Comparison of ENCODE assay signal across 17 cellular contexts in the genomic region with DNA sequence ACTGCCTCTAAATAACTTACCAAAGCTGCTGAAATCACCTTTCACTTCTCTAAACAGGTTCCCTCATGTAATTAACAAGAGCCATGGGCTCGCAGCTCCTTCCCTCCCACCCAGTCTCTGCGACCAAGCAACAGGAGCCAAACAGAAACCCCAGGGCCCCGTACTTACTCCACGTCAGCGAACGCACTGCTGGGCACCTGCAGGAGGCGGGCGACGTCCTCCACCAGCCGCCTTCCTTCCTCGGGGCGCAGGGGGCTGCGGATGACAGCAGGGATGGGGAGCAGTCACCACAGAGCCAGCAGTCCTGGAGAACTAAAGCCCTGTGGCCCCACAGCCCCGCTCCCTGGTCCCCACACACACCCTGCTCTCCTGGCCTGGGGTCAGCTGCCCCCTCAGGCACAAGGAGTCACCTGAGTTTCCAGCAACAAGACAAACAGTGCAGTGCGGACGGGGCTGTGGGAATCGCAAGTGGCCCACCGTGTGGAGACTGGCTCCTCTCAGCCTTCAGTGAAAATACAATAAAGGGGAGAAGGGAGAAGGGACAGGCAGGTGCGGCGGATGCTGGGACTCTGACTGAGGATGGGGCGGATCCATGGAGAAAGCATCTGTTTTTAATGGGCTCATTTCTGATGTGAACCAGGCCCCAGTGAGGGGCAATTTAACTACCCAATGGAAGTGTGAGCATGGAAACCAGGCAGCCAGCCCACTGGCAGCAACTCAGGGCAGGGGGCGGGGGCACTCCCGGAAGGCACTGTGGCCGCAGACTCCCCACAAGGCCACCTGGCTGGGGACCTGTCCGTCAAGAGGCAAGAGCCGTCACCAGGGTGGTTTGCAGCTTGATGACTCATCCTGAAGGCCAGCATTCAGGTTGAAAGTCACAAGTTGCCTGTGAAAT.
DNase-seq lines count a peak whose midpoint lies in the region; TF ChIP-seq lines count a peak whose summit lies in the region.
"Had no signal": no experiment of that assay in that cellular context is flagged by ENCODE, and none has a peak within 500 bp of the region (broad histone marks: within the 10 kb centered on the region; RNA-seq: fewer than 3 reads in every experiment).

No MANE protein-coding gene starts in this region.

- H3K4me2 ChIP-seq in hepatocyte, result no peak overlapping the region
- no peak overlapping the region for H3K4me2 ChIP-seq in Karpas-422 (ENCODE audit: low read depth, low read length, poor library complexity, severe bottlenecking)

- 82% methylated on average over 25 of the region's 26 CpGs for WGBS in hepatocyte (ENCODE audit: low lambda C conversion rate, missing lambda C conversion rate)

- H3K4me3 ChIP-seq in NB4 (ENCODE audit: low read depth, low read length) (no peak overlapping the region), hepatocyte (no peak overlapping the region), Karpas-422 (ENCODE audit: low read length) (no peak overlapping the region)
- H3K4me3 ChIP-seq: coronary artery, GM23248, upper lobe of right lung had no signal

- H2AFZ ChIP-seq in hepatocyte, result no peak overlapping the region
- H2AFZ ChIP-seq in Karpas-422 (ENCODE audit: low read length), result no peak overlapping the region
- H2AFZ ChIP-seq: GM23248 had no signal

- H3K79me2 ChIP-seq in hepatocyte, result no peaks in the 10 kb centered on the region
- no peaks in the 10 kb centered on the region for H3K79me2 ChIP-seq in Karpas-422 (ENCODE audit: low read length)

- no peaks in the 10 kb centered on the region for H3K36me3 ChIP-seq in hepatocyte (replicated peaks; ENCODE audit: insufficient read depth, low read depth)
- H3K36me3 ChIP-seq in Karpas-422 (ENCODE audit: insufficient read depth, low read length), result no peaks in the 10 kb centered on the region
- H3K36me3 ChIP-seq: upper lobe of right lung had no signal

- H3K27ac ChIP-seq in hepatocyte, result no peak overlapping the region
- H3K27ac ChIP-seq in Karpas-422 (ENCODE audit: low read length), result no peak overlapping the region
- H3K27ac ChIP-seq: coronary artery, GM23248, upper lobe of right lung had no signal

- TF ChIP-seq CTCF in NB4 (IDR thresholded peaks at IDR 0.05; ENCODE audit: low read depth, low read length), result no peak
- no peak for TF ChIP-seq CTCF in hepatocyte (IDR thresholded peaks at IDR 0.05; ENCODE audit: poor library complexity)

- H3K4me1 ChIP-seq in hepatocyte (ENCODE audit: insufficient read depth) (no peaks in the 10 kb centered on the region), Karpas-422 (ENCODE audit: low read length) (no peaks in the 10 kb centered on the region)
- H3K4me1 ChIP-seq: upper lobe of right lung had no signal

- H3K9ac ChIP-seq in Karpas-422 (ENCODE audit: low read length), result no peak overlapping the region
- H3K9ac ChIP-seq: GM23248 had no signal

- no peak for TF ChIP-seq POLR2A in NB4 (IDR thresholded peaks at IDR 0.05; ENCODE audit: extremely low read depth, insufficient read length)

- no peaks in the 10 kb centered on the region for H3K27me3 ChIP-seq in hepatocyte
- no peaks in the 10 kb centered on the region for H3K27me3 ChIP-seq in Karpas-422 (ENCODE audit: low read length)
- H3K27me3 ChIP-seq: upper lobe of right lung had no signal

- DNase-seq in DMS53 (lab: John Stamatoyannopoulos, UW) (peak; percentile 99), NB4 (ENCODE audit: low read depth) (peak; percentile 40), NCI-H526 (lab: John Stamatoyannopoulos, UW) (peak; percentile 55 to 71), hepatocyte (ENCODE audit: low spot score) (peak; percentile 56), HuH-7.5 (ENCODE audit: low spot score) (no peak), nucleus accumbens (lab: John Stamatoyannopoulos, UW) (no peak), iPS-NIHi7 (ENCODE audit: extremely low spot score) (no peak), Karpas-422 (no peak)
- DNase-seq: AML-193, DMS 273 treated with DMSO at 0.1 percent for 48 hours, GM23248, IMR-90, midbrain, NCI-H1092, occipital lobe, upper lobe of right lung had no signal

- H3K9me3 ChIP-seq in hepatocyte (ENCODE audit: low read depth), result no peaks in the 10 kb centered on the region
- 0 out of 2 replicates have a peak, but pooled peaks cover 3% of the 10 kb centered on the region for H3K9me3 ChIP-seq in Karpas-422 (ENCODE audit: low read length)

- H4K20me1 ChIP-seq in hepatocyte (ENCODE audit: insufficient read depth, poor library complexity, severe bottlenecking), result no peaks in the 10 kb centered on the region
- no peaks in the 10 kb centered on the region for H4K20me1 ChIP-seq in Karpas-422 (ENCODE audit: insufficient read depth, low read depth, low read length)

- no peaks in the 10 kb centered on the region for H3K9me2 ChIP-seq in hepatocyte (replicated peaks; ENCODE audit: insufficient read depth)
- no peaks in the 10 kb centered on the region for H3K9me2 ChIP-seq in Karpas-422 (replicated peaks; ENCODE audit: insufficient read depth, low read length)

Comparison
In these comparisons a context has a peak if more than half of its experiments do, and no peak if none do; other contexts are left out.
1. DNase-seq: peak in DMS53 (single experiment), NB4 (single experiment), NCI-H526 (2 of 2) and hepatocyte (single experiment); none in HuH-7.5 (single experiment), nucleus accumbens (0 of 56), iPS-NIHi7 (single experiment) and Karpas-422 (single experiment).